ENCODE assay signal across 7 cellular contexts in the genomic region with DNA sequence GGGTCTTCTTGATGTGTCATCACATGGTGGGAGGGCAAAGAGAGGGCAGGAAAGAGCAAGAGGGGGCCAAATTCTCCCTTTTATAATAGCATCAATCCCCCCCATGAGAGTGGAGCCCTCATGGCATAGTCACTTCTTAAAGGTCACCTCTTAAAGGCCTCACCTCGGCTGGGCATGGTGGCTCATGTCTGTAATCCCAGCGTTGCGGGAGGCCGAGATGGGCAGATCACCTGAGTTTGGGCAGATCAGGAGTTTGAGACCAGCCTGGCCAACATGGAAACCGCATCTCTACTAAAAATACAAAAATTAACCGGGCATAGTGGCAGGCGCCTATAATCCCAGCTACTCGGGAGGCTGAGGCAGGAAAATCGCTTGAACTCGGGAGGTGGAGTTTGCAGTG.
"Had no signal": no experiment of that assay in that cellular context is flagged by ENCODE, and none has a peak within 500 bp of the region (broad histone marks: within the 10 kb centered on the region; RNA-seq: fewer than 3 reads in every experiment).

No MANE protein-coding gene starts in this region.

- H3K27me3 Mint-ChIP-seq: IgD-negative memory B cell had no signal

- H3K27ac Mint-ChIP-seq: HFFc6, IgD-negative memory B cell had no signal

- H3K9me3 Mint-ChIP-seq: HFFc6 had no signal

- ATAC-seq: HCT116, HepG2 had no signal

- DNase-seq: GM23248, GOT3, H7, HFFc6 had no signal

- H3K4me3 Mint-ChIP-seq: HFFc6, IgD-negative memory B cell had no signal
